ENCODE assay signal across 16 cellular contexts in genomic region chr6:32689531-32690505, GRCh38. TPM values are rescaled to one million over a fixed set of nuclear protein-coding genes. Genes with fewer than 3 reads are reported as not detected.
DNase-seq lines count a peak whose midpoint lies in the region; ATAC-seq and TF ChIP-seq lines count a peak whose summit lies in the region.
"Had no signal": no experiment of that assay in that cellular context is flagged by ENCODE, and none has a peak within 500 bp of the region (broad histone marks: within the 10 kb centered on the region; RNA-seq: fewer than 3 reads in every experiment).

No MANE protein-coding gene starts in this region.

- WGBS in IMR-90 (ENCODE audit: extremely low coverage in 2 of 2, insufficient read length in 1 of 2), 2 experiments: no CpG with 5 or more reads among the region's 5 CpGs
- 44 to 62% (median 55%) methylated on average over 5 of the region's 5 CpGs for WGBS in spleen, 5 donors

- H3K9me3 ChIP-seq in IMR-90 (ENCODE audit: control insufficient read depth, insufficient read depth, low read length) (no peaks in the 10 kb centered on the region), spleen (no peaks in the 10 kb centered on the region), Caco-2 (no peaks in the 10 kb centered on the region)
- H3K9me3 ChIP-seq: thoracic aorta had no signal

- POLR2A ChIA-PET in IMR-90 (lab: Charles Lee; ENCODE audit: unreplicated experiment) (no interaction called here), Caco-2 (lab: Charles Lee) (no interaction called here)

- no peak overlapping the region for H3K14ac ChIP-seq in IMR-90 (replicated peaks; ENCODE audit: low read depth, low read length)

- no peak overlapping the region for H3K4me3 Mint-ChIP-seq in activated CD4-positive, alpha-beta T cell treated with anti-CD3 and anti-CD28 coated beads, Interleukin-2, amount 10 ng/mL, durations not matched to agents 24 days and 14 days
- no peak overlapping the region for H3K4me3 Mint-ChIP-seq in Caco-2 (ENCODE audit: unreplicated experiment)
- H3K4me3 Mint-ChIP-seq: activated naive CD4-positive, alpha-beta T cell treated with anti-CD3 and anti-CD28 coated beads for 36 hours had no signal

- H2AK5ac ChIP-seq in IMR-90 (ENCODE audit: low read depth, low read length): no peak overlapping the region

- H4K91ac ChIP-seq in IMR-90 (ENCODE audit: insufficient read depth, low read depth, low read length): no peak overlapping the region

- dilution Hi-C loops in IMR-90 (cut with HindIII; ENCODE audit: low sequenced_read_pairs, unreplicated experiment): no loop called here

- no peak overlapping the region for H3K56ac ChIP-seq in IMR-90 (ENCODE audit: extremely low read depth, insufficient read depth, low read length)

- H2AK9ac ChIP-seq in IMR-90 (replicated peaks; ENCODE audit: low read depth, low read length, poor library complexity): no peak overlapping the region

- no peak for TF ChIP-seq CTCF in IMR-90 (conservative IDR thresholded peaks at IDR 0.05; ENCODE audit: low read depth, low read length)
- no peak for TF ChIP-seq CTCF in choroid plexus epithelial cell (conservative IDR thresholded peaks at IDR 0.05; ENCODE audit: low read depth, low read length)
- TF ChIP-seq CTCF in spleen (IDR thresholded peaks at IDR 0.05 in 8 of 11, conservative IDR thresholded peaks at IDR 0.05 in 3 of 11): no peak
- TF ChIP-seq CTCF in Caco-2 (IDR thresholded peaks at IDR 0.05; ENCODE audit: insufficient read depth in 1 of 2, low read depth in 1 of 2, low read length in 1 of 2, severe bottlenecking in 1 of 2, unreplicated experiment in 1 of 2): no peak

- peak; percentile 60 for DNase-seq in activated CD4-positive, alpha-beta T cell treated with anti-CD3 and anti-CD28 coated beads, Interleukin-2, amount 10 ng/mL, durations not matched to agents 24 days and 14 days
- DNase-seq in activated CD4-positive, alpha-beta T cell treated with anti-CD3 and anti-CD28 coated beads for 48 hours: no peak
- DNase-seq in IMR-90 (no peak), choroid plexus epithelial cell (ENCODE audit: low read depth) (peak; percentile 44), spleen (no peak), Caco-2 (no peak), caudate nucleus (lab: John Stamatoyannopoulos, UW) (no peak), NCI-H526 treated with DMSO at 0.1 percent for 48 hours (lab: John Stamatoyannopoulos, UW) (no peak)
- DNase-seq: activated naive CD4-positive, alpha-beta T cell treated with anti-CD3 and anti-CD28 coated beads for 36 hours; H7; nucleus accumbens; OCI-M1; small intestine had no signal

- no peak overlapping the region for H4K8ac ChIP-seq in IMR-90 (ENCODE audit: low read depth in 2 of 2, low read length in 2 of 2)

- no peak for TF ChIP-seq POLR2A in IMR-90 (IDR thresholded peaks at IDR 0.05; ENCODE audit: low read depth, low read length)
- peak in 1 of 3 donors; percentile 58 for TF ChIP-seq POLR2A in spleen (IDR thresholded peaks at IDR 0.05)

- H2BK120ac ChIP-seq in IMR-90 (ENCODE audit: low read depth, low read length): no peak overlapping the region

- no peaks in the 10 kb centered on the region for H3K79me1 ChIP-seq in IMR-90 (ENCODE audit: low read depth in 1 of 2, low read length in 2 of 2)

- no peaks in the 10 kb centered on the region for H3K36me3 Mint-ChIP-seq in activated CD4-positive, alpha-beta T cell treated with anti-CD3 and anti-CD28 coated beads, Interleukin-2, amount 10 ng/mL, durations not matched to agents 24 days and 14 days (ENCODE audit: low read depth)
- no peaks in the 10 kb centered on the region for H3K36me3 Mint-ChIP-seq in Caco-2 (ENCODE audit: insufficient read depth, unreplicated experiment)

- H3K4me1 ChIP-seq in IMR-90 (ENCODE audit: control insufficient read depth, insufficient read depth, low read length) (no peaks in the 10 kb centered on the region), spleen (peaks cover 0 to 58% (median 23%) of the 10 kb centered on the region in 6 donors), Caco-2 (no peaks in the 10 kb centered on the region)

- no peak for ATAC-seq in IMR-90 (ENCODE audit: low read depth)

- no peak overlapping the region for H3K4me3 ChIP-seq in IMR-90 (ENCODE audit: insufficient read depth, low read depth, low read length)
- no peak overlapping the region for H3K4me3 ChIP-seq in choroid plexus epithelial cell (ENCODE audit: low read depth, low read length)
- no peak overlapping the region for H3K4me3 ChIP-seq in spleen
- no peak overlapping the region for H3K4me3 ChIP-seq in Caco-2 (ENCODE audit: low read depth, low read length)
- H3K4me3 ChIP-seq: hepatocyte, thoracic aorta had no signal

- H4K5ac ChIP-seq in IMR-90 (ENCODE audit: low read depth, low read length): no peak overlapping the region

- no peak overlapping the region for H3K4me2 ChIP-seq in IMR-90 (ENCODE audit: low read depth, low read length)
- H3K4me2 ChIP-seq: hepatocyte had no signal

- intact Hi-C loops in activated CD4-positive, alpha-beta T cell treated with anti-CD3 and anti-CD28 coated beads, Interleukin-2, amount 10 ng/mL, durations not matched to agents 24 days and 14 days (cut with micrococcal nuclease): no loop called here
- intact Hi-C loops in IMR-90 (cut with micrococcal nuclease): no loop called here
- intact Hi-C loops in spleen (cut with DNase I; ENCODE audit: low total_unique reads): no loop called here
- intact Hi-C loops in Caco-2 (cut with micrococcal nuclease; ENCODE audit: unreplicated experiment): no loop called here

- CTCF ChIA-PET in IMR-90 (lab: Yijun Ruan, JAX) (no interaction called here), Caco-2 (lab: Charles Lee) (no interaction called here)

- H3K9me3 Mint-ChIP-seq in activated CD4-positive, alpha-beta T cell treated with anti-CD3 and anti-CD28 coated beads, Interleukin-2, amount 10 ng/mL, durations not matched to agents 24 days and 14 days: peaks cover 6% of the 10 kb centered on the region
- no peaks in the 10 kb centered on the region for H3K9me3 Mint-ChIP-seq in Caco-2 (ENCODE audit: unreplicated experiment)
- H3K9me3 Mint-ChIP-seq: activated naive CD4-positive, alpha-beta T cell treated with anti-CD3 and anti-CD28 coated beads for 36 hours had no signal

- H3K27me3 Mint-ChIP-seq in activated CD4-positive, alpha-beta T cell treated with anti-CD3 and anti-CD28 coated beads, Interleukin-2, amount 10 ng/mL, durations not matched to agents 24 days and 14 days: peaks cover 26% of the 10 kb centered on the region
- peaks cover 11% of the 10 kb centered on the region for H3K27me3 Mint-ChIP-seq in Caco-2 (ENCODE audit: insufficient read depth, unreplicated experiment)

- H2BK20ac ChIP-seq in IMR-90 (ENCODE audit: low read depth, low read length): no peak overlapping the region

- no peaks in the 10 kb centered on the region for H3K9me1 ChIP-seq in IMR-90 (ENCODE audit: insufficient read depth, low read length)

- BruUV-seq in IMR-90 (replicated peaks; lab: Mats Ljungman, UMichigan) (no TSS peak), Caco-2 (replicated peaks; lab: Mats Ljungman, UMichigan) (no TSS peak)

- no peak overlapping the region for H2BK15ac ChIP-seq in IMR-90 (ENCODE audit: low read depth, low read length)

- no peak overlapping the region for H3K27ac Mint-ChIP-seq in activated CD4-positive, alpha-beta T cell treated with anti-CD3 and anti-CD28 coated beads, Interleukin-2, amount 10 ng/mL, durations not matched to agents 24 days and 14 days
- no peak overlapping the region for H3K27ac Mint-ChIP-seq in Caco-2 (ENCODE audit: unreplicated experiment)
- H3K27ac Mint-ChIP-seq: activated naive CD4-positive, alpha-beta T cell treated with anti-CD3 and anti-CD28 coated beads for 36 hours had no signal

- H3K36me3 ChIP-seq in IMR-90 (ENCODE audit: control insufficient read depth, insufficient read depth, low read length) (no peaks in the 10 kb centered on the region), spleen (no peaks in the 10 kb centered on the region), Caco-2 (ENCODE audit: control insufficient read depth, insufficient read depth, low read length) (no peaks in the 10 kb centered on the region)
- H3K36me3 ChIP-seq: thoracic aorta had no signal

- H3K4me1 Mint-ChIP-seq in activated CD4-positive, alpha-beta T cell treated with anti-CD3 and anti-CD28 coated beads, Interleukin-2, amount 10 ng/mL, durations not matched to agents 24 days and 14 days: peaks cover 24% of the 10 kb centered on the region
- no peaks in the 10 kb centered on the region for H3K4me1 Mint-ChIP-seq in Caco-2 (ENCODE audit: low read depth, unreplicated experiment)

- H2AFZ ChIP-seq in IMR-90 (replicated peaks; ENCODE audit: low read length, poor library complexity): no peak overlapping the region
- H2AFZ ChIP-seq: hepatocyte had no signal

- TF ChIP-seq RAD21 in IMR-90 (IDR thresholded peaks at IDR 0.05; ENCODE audit: low read length): no peak

- H3K27me3 ChIP-seq in IMR-90 (ENCODE audit: control insufficient read depth, insufficient read depth, low read length) (no peaks in the 10 kb centered on the region), spleen (replicated peaks in 1 of 7) (no peaks in the 10 kb centered on the region), Caco-2 (replicated peaks; ENCODE audit: control insufficient read depth, insufficient read depth, low read length) (no peaks in the 10 kb centered on the region)
- H3K27me3 ChIP-seq: hepatocyte had no signal

- H3K27ac ChIP-seq in IMR-90 (ENCODE audit: insufficient read depth, low read length): no peak overlapping the region
- H3K27ac ChIP-seq in spleen: peak overlapping the region in 7 of 8 donors; percentile 16 to 85 (median 74)
- no peak overlapping the region for H3K27ac ChIP-seq in caudate nucleus (ENCODE audit: low read depth, low read length)
- H3K27ac ChIP-seq: epithelial cell of prostate, hepatocyte, thoracic aorta had no signal

- no peak overlapping the region for H3K23ac ChIP-seq in IMR-90 (ENCODE audit: low read depth, low read length)

- H4K20me1 ChIP-seq in IMR-90 (ENCODE audit: insufficient read depth, low read length): no peaks in the 10 kb centered on the region

- H3K9ac ChIP-seq in IMR-90 (ENCODE audit: low read depth, low read length): no peak overlapping the region

- no peak overlapping the region for H3K18ac ChIP-seq in IMR-90 (ENCODE audit: low read depth, low read length)

- no peak overlapping the region for H2BK5ac ChIP-seq in IMR-90 (ENCODE audit: low read depth, low read length, poor library complexity, severe bottlenecking)

- in situ Hi-C loops in IMR-90 (cut with MboI; ENCODE audit: low sequenced_read_pairs): loop anchor here (10.0 kb wide), 2 partner anchors 275 to 445 kb away; no protein-coding TSS in a partner anchor

- no peak overlapping the region for H3K4ac ChIP-seq in IMR-90 (ENCODE audit: low read depth, low read length)

RNA-seq across cellular contexts. Expression of gene HLA-DQB1, which starts 23.4 kb away (rescaled TPM):
- 1.5 and 1.6 TPM in 2 replicates for total RNA-seq in activated CD4-positive, alpha-beta T cell treated with anti-CD3 and anti-CD28 coated beads, Interleukin-2, amount 10 ng/mL, durations not matched to agents 24 days and 14 days
- total RNA-seq in IMR-90 (2012; rRNA removed) (not detected in 2 replicates), spleen (100 to 1,000 TPM in 4 of 7 donors, 10 to 100 TPM in 2, 1 to 10 TPM in 1; 6.1 to 271 (median 120) TPM), Caco-2 (2022) (not detected in 2 replicates)
- polyA plus RNA-seq in IMR-90 (2012; rRNA removed) (not detected in 2 replicates), spleen (1,000 to 10,000 TPM in 1 of 3 donors, 100 to 1,000 TPM in 2; 383 to 1,152 (median 620) TPM)
- polyA plus RNA-seq in IMR-90 (2012; cell fraction: cytosol; rRNA removed): not detected in 2 replicates
- polyA plus RNA-seq in IMR-90 (2012; cell fraction: nucleus; rRNA removed; ENCODE audit: low replicate concordance): not detected in 2 replicates

RNA-seq across cellular contexts. Expression of gene HLA-DQA2, which starts 51.4 kb away (rescaled TPM):
- total RNA-seq in activated CD4-positive, alpha-beta T cell treated with anti-CD3 and anti-CD28 coated beads, Interleukin-2, amount 10 ng/mL, durations not matched to agents 24 days and 14 days: 0.45 and 0.65 TPM in 2 replicates
- total RNA-seq in IMR-90 (2012; rRNA removed): not detected in 2 replicates
- not detected in 2 replicates for polyA plus RNA-seq in IMR-90 (2012; rRNA removed)
- polyA plus RNA-seq in IMR-90 (2012; cell fraction: cytosol; rRNA removed): not detected in 2 replicates
- not detected in 2 replicates for polyA plus RNA-seq in IMR-90 (2012; cell fraction: nucleus; rRNA removed; ENCODE audit: low replicate concordance)
- total RNA-seq in spleen: 10 to 100 TPM in 4 of 7 donors, 1 to 10 TPM in 2, under 1 TPM in 1; 0.46 to 84.9 (median 10.9) TPM
- under 1 TPM; 0.10 to 0.29 (median 0.24) TPM for polyA plus RNA-seq in spleen
- not detected in 2 replicates for total RNA-seq in Caco-2 (2022)
- total RNA-seq: activated naive CD4-positive, alpha-beta T cell treated with anti-CD3 and anti-CD28 coated beads for 36 hours; H7; hepatocyte had no signal
- polyA plus RNA-seq: hepatocyte had no signal

RNA-seq across cellular contexts. Expression of gene HLA-DQA1, which starts 52.6 kb away (rescaled TPM):
- 3.6 and 4.0 TPM in 2 replicates for total RNA-seq in activated CD4-positive, alpha-beta T cell treated with anti-CD3 and anti-CD28 coated beads, Interleukin-2, amount 10 ng/mL, durations not matched to agents 24 days and 14 days
- total RNA-seq in IMR-90 (2012; rRNA removed): not detected in 2 replicates
- polyA plus RNA-seq in IMR-90 (2012; rRNA removed): not detected in 2 replicates
- not detected in 2 replicates for polyA plus RNA-seq in IMR-90 (2012; cell fraction: cytosol; rRNA removed)
- polyA plus RNA-seq in IMR-90 (2012; cell fraction: nucleus; rRNA removed; ENCODE audit: low replicate concordance): not detected in 2 replicates
- 100 to 1,000 TPM in 6 of 7 donors, 10 to 100 TPM in 1; 19.1 to 340 (median 196) TPM for total RNA-seq in spleen
- polyA plus RNA-seq in spleen: 100 to 1,000 TPM; 249 to 441 (median 420) TPM
- not detected in 2 replicates for total RNA-seq in Caco-2 (2022)
- total RNA-seq: H7, hepatocyte had no signal
- polyA plus RNA-seq: hepatocyte had no signal

Comparison
In these comparisons a context has a peak if more than half of its experiments do, and no peak if none do; other contexts are left out.
1. DNase-seq: peak in activated CD4-positive, alpha-beta T cell treated with anti-CD3 and anti-CD28 coated beads, Interleukin-2, amount 10 ng/mL, durations not matched to agents 24 days and 14 days (single experiment) and choroid plexus epithelial cell (single experiment); none in activated CD4-positive, alpha-beta T cell treated with anti-CD3 and anti-CD28 coated beads for 48 hours (single experiment), IMR-90 (single experiment), spleen (single experiment), Caco-2 (0 of 2), caudate nucleus (0 of 61) and NCI-H526 treated with DMSO at 0.1 percent for 48 hours (single experiment).
2. H3K27ac ChIP-seq: peak in spleen (7 of 8); none in IMR-90 (single experiment) and caudate nucleus (single experiment).